Comparison of ENCODE assay signal across 20 cellular contexts in the genomic region with DNA sequence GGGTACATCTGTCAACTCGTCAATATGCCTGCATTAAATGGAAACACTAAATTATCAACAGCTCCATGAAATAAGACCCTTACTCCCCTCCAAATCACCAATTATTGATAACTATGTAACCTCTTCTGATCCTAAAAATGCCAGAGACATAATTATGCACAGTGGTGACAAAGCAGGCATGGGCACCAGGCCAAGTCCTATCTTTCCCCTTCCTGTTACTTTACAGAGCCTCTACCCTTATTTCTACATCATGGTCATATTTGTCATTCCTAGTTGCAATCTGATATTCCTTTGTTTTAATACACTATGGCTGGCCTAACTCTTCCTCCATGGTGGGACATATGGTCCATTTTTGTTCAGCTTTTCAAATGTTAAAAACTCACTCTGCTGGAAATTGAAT. TPM values are rescaled to one million over a fixed set of nuclear protein-coding genes. Genes with fewer than 3 reads are reported as not detected.
A peak's percentile ranks its signal among the peaks of the same experiment; 100 is the strongest.
DNase-seq lines count a peak whose midpoint lies in the region; ATAC-seq, FAIRE-seq and TF ChIP-seq lines count a peak whose summit lies in the region.
"Had no signal": no experiment of that assay in that cellular context is flagged by ENCODE, and none has a peak within 500 bp of the region (broad histone marks: within the 10 kb centered on the region; RNA-seq: fewer than 3 reads in every experiment).

No MANE protein-coding gene starts in this region.

- no peaks in the 10 kb centered on the region for H3K79me2 ChIP-seq in mammary epithelial cell (ENCODE audit: insufficient read depth, low read length)
- H3K79me2 ChIP-seq in K562 (ENCODE audit: control insufficient read depth, insufficient read depth, low read length), result peaks cover under 1% of the 10 kb centered on the region; the same call in 1 of the 3 replicates

- CTCF ChIA-PET in MCF 10A (lab: Yijun Ruan, JAX) (interaction anchor here (1.2 to 2.2 kb wide), 2 partner anchors 26 to 222 kb away, joined by 4 to 6 read pairs; no protein-coding TSS in a partner anchor), mammary epithelial cell (lab: Charles Lee; ENCODE audit: low non-redundant PET) (no interaction called here), K562 (lab: Yijun Ruan, JAX; ENCODE audit: low intra/inter-chr PET ratio) (interaction anchor here (0.6 kb wide), 1 partner anchor 1399 kb away, joined by 3 read pairs; no protein-coding TSS in a partner anchor)

- H3K27ac Mint-ChIP-seq in MCF 10A (ENCODE audit: low read depth, unreplicated experiment), result no peak overlapping the region
- no peak overlapping the region for H3K27ac Mint-ChIP-seq in activated naive CD8-positive, alpha-beta T cell treated with anti-CD3 and anti-CD28 coated beads for 36 hours
- H3K27ac Mint-ChIP-seq: CD8-positive, alpha-beta T cell; stimulated activated memory B cell treated with anti-CD40 and anti-IgM and Interleukin-4, amounts not matched to agents 10 μg/mL and 1 μg/mL and 100 μg/mL, for 72 hours had no signal

- no peak for TF ChIP-seq EP300 in K562 (IDR thresholded peaks at IDR 0.05; ENCODE audit: low read length)

- POLR2A ChIA-PET in MCF 10A (lab: Yijun Ruan, JAX) (no interaction called here), K562 (lab: Yijun Ruan, JAX) (interaction anchor here (0.8 kb wide), 1 partner anchor 41 kb away, joined by 3 read pairs; no protein-coding TSS in a partner anchor)

- no TSS peak for BruUV-seq in MCF 10A (replicated peaks; lab: Mats Ljungman, UMichigan)
- BruUV-seq in mammary epithelial cell (replicated peaks; lab: Mats Ljungman, UMichigan), result no TSS peak
- no TSS peak for BruUV-seq in K562 (replicated peaks; lab: Mats Ljungman, UMichigan)

- H4K20me1 ChIP-seq in mammary epithelial cell (ENCODE audit: insufficient read depth, low read length), result no peaks in the 10 kb centered on the region
- H4K20me1 ChIP-seq in K562 (replicated peaks; ENCODE audit: control insufficient read depth, insufficient read depth, low read length), result no peaks in the 10 kb centered on the region

- ATAC-seq in K562, result no peak
- ATAC-seq: A549; CD8-positive, alpha-beta T cell; foreskin keratinocyte; stimulated activated memory B cell treated with anti-CD40 and anti-IgM and Interleukin-4, amounts not matched to agents 10 μg/mL and 1 μg/mL and 100 μg/mL, for 72 hours had no signal

- H3K36me3 ChIP-seq in mammary epithelial cell (ENCODE audit: insufficient read depth, low read length) (no peaks in the 10 kb centered on the region), K562 (ENCODE audit: control insufficient read depth, insufficient read depth, low read length) (no peaks in the 10 kb centered on the region), neutrophil (no peaks in the 10 kb centered on the region)
- H3K36me3 ChIP-seq: HAP-1, tibial artery had no signal

- DNase-seq in MCF 10A (ENCODE audit: unreplicated experiment) (peak; percentile 15), mammary epithelial cell (no peak), M059J (ENCODE audit: low read depth) (peak; percentile 42), K562 (ENCODE audit: extremely low read depth in 1 of 4, low spot score in 3 of 4) (no peak), NCI-H146 (lab: John Stamatoyannopoulos, UW) (no peak)
- DNase-seq in stimulated activated CD8-positive, alpha-beta memory T cell treated with anti-CD3 and anti-CD28 coated beads, Interleukin-4, amount 100 ng/mL, for 48 hours, result no peak
- no peak for DNase-seq in activated naive CD8-positive, alpha-beta T cell treated with anti-CD3 and anti-CD28 coated beads for 36 hours
- DNase-seq: activated gamma-delta T cell treated with Interleukin-2 at 50 U/mL for 16 hours; anterior cingulate cortex; CD8-positive, alpha-beta T cell; foreskin keratinocyte; KBM-7; NCI-H1105 treated with DMSO at 0.1 percent for 48 hours; NCI-H774; tibial artery had no signal

- TF ChIP-seq RAD21 in K562 (CRISPR knock-in tag; conservative IDR thresholded peaks at IDR 0.05 in 1 of 2, IDR thresholded peaks at IDR 0.05 in 1 of 2), result no peak

- peaks cover 14% of the 10 kb centered on the region for H3K4me1 Mint-ChIP-seq in MCF 10A (ENCODE audit: insufficient read depth, unreplicated experiment)
- H3K4me1 Mint-ChIP-seq in activated naive CD8-positive, alpha-beta T cell treated with anti-CD3 and anti-CD28 coated beads for 36 hours, result no peaks in the 10 kb centered on the region

- intact Hi-C loops in MCF 10A (cut with micrococcal nuclease), result no loop called here
- intact Hi-C loops in mammary epithelial cell (cut with micrococcal nuclease), result no loop called here
- intact Hi-C loops in K562 (cut with micrococcal nuclease), result no loop called here

- TF ChIP-seq CTCF in MCF 10A (IDR thresholded peaks at IDR 0.05; ENCODE audit: unreplicated experiment), result no peak
- no peak for TF ChIP-seq CTCF in mammary epithelial cell (conservative IDR thresholded peaks at IDR 0.05 in 1 of 2, IDR thresholded peaks at IDR 0.05 in 1 of 2; ENCODE audit: extremely low read depth in 1 of 2, insufficient read depth in 1 of 2, low read depth in 1 of 2, low read length in 2 of 2)
- no peak for TF ChIP-seq CTCF in K562 (IDR thresholded peaks at IDR 0.05 in 2 of 3, conservative IDR thresholded peaks at IDR 0.05 in 1 of 3; ENCODE audit: insufficient read depth in 2 of 3, low read depth in 1 of 3, low read length in 3 of 3)
- TF ChIP-seq CTCF in neutrophil (IDR thresholded peaks at IDR 0.05), result no peak

- H3K9ac ChIP-seq in mammary epithelial cell (ENCODE audit: insufficient read depth, low read length) (no peak overlapping the region), K562 (ENCODE audit: insufficient read depth in 1 of 2, low read depth in 2 of 2, low read length in 2 of 2) (no peak overlapping the region)

- no peak overlapping the region for H3K4me3 Mint-ChIP-seq in MCF 10A (ENCODE audit: unreplicated experiment)
- no peak overlapping the region for H3K4me3 Mint-ChIP-seq in activated naive CD8-positive, alpha-beta T cell treated with anti-CD3 and anti-CD28 coated beads for 36 hours
- H3K4me3 Mint-ChIP-seq: CD8-positive, alpha-beta T cell; stimulated activated memory B cell treated with anti-CD40 and anti-IgM and Interleukin-4, amounts not matched to agents 10 μg/mL and 1 μg/mL and 100 μg/mL, for 72 hours had no signal

- no peaks in the 10 kb centered on the region for H3K9me1 ChIP-seq in K562 (ENCODE audit: control insufficient read depth, insufficient read depth, low read length)

- H3K27me3 ChIP-seq in mammary epithelial cell (ENCODE audit: insufficient read depth, low read length) (peaks cover 3% of the 10 kb centered on the region), K562 (ENCODE audit: control insufficient read depth in 2 of 2, insufficient read depth in 2 of 2, low read length in 2 of 2) (no peaks in the 10 kb centered on the region), neutrophil (no peaks in the 10 kb centered on the region)
- H3K27me3 ChIP-seq: tibial artery had no signal

- H3K9me3 Mint-ChIP-seq in MCF 10A (ENCODE audit: unreplicated experiment), result no peaks in the 10 kb centered on the region
- no peaks in the 10 kb centered on the region for H3K9me3 Mint-ChIP-seq in activated naive CD8-positive, alpha-beta T cell treated with anti-CD3 and anti-CD28 coated beads for 36 hours
- H3K9me3 Mint-ChIP-seq: CD8-positive, alpha-beta T cell; stimulated activated memory B cell treated with anti-CD40 and anti-IgM and Interleukin-4, amounts not matched to agents 10 μg/mL and 1 μg/mL and 100 μg/mL, for 72 hours had no signal

- no peak overlapping the region for H3K4me2 ChIP-seq in mammary epithelial cell (ENCODE audit: insufficient read depth, low read depth, low read length)
- H3K4me2 ChIP-seq in K562 (ENCODE audit: insufficient read depth, low read length), result no peak overlapping the region
- H3K4me2 ChIP-seq: A549 had no signal

- H3K36me3 Mint-ChIP-seq in MCF 10A (ENCODE audit: insufficient read depth, unreplicated experiment), result no peaks in the 10 kb centered on the region
- no peaks in the 10 kb centered on the region for H3K36me3 Mint-ChIP-seq in activated naive CD8-positive, alpha-beta T cell treated with anti-CD3 and anti-CD28 coated beads for 36 hours
- H3K36me3 Mint-ChIP-seq: CD8-positive, alpha-beta T cell; stimulated activated memory B cell treated with anti-CD40 and anti-IgM and Interleukin-4, amounts not matched to agents 10 μg/mL and 1 μg/mL and 100 μg/mL, for 72 hours had no signal

- H2AFZ ChIP-seq in mammary epithelial cell (ENCODE audit: low read depth, low read length) (no peak overlapping the region), K562 (ENCODE audit: low read depth, low read length) (no peak overlapping the region)

- dilution Hi-C loops in mammary epithelial cell (cut with HindIII; ENCODE audit: low sequenced_read_pairs), result no loop called here

- H3K4me1 ChIP-seq in mammary epithelial cell (ENCODE audit: insufficient read depth, low read length) (no peaks in the 10 kb centered on the region), K562 (replicated peaks in 1 of 2; ENCODE audit: control insufficient read depth in 2 of 2, insufficient read depth in 2 of 2, low read length in 2 of 2) (peaks cover 3 to 12% of the 10 kb centered on the region in 2 experiments; a peak in 2 of 5 replicates), neutrophil (ENCODE audit: control insufficient read depth in 1 of 2, insufficient read depth in 1 of 2, low read depth in 1 of 2, low read length in 1 of 2) (peaks cover 11 to 23% of the 10 kb centered on the region in 2 experiments)
- H3K4me1 ChIP-seq: foreskin keratinocyte had no signal

- in situ Hi-C loops in mammary epithelial cell (cut with MboI; ENCODE audit: low sequenced_read_pairs in 2 of 2) (no loop called here), K562 (cut with MboI) (no loop called here)

- H3K9me3 ChIP-seq in mammary epithelial cell (replicated peaks; ENCODE audit: insufficient read depth, low read length) (no peaks in the 10 kb centered on the region), K562 (replicated peaks; ENCODE audit: control insufficient read depth, insufficient read depth, low read depth, low read length) (no peaks in the 10 kb centered on the region), neutrophil (no peaks in the 10 kb centered on the region)
- H3K9me3 ChIP-seq: A549, HAP-1, tibial artery had no signal

- H3K27ac ChIP-seq in mammary epithelial cell (ENCODE audit: insufficient read depth, low read depth, low read length), result no peak overlapping the region
- H3K27ac ChIP-seq in K562 (ENCODE audit: extremely low read depth, low read depth, low read length), result no peak overlapping the region
- H3K27ac ChIP-seq in neutrophil, result peak overlapping the region; percentile 13
- H3K27ac ChIP-seq: A549, foreskin keratinocyte, tibial artery had no signal

- no peak for TF ChIP-seq POLR2A in K562 (conservative IDR thresholded peaks at IDR 0.05)

- no peak for FAIRE-seq in K562 (lab: Jason Lieb, UNC)
- FAIRE-seq: A549, RCC 7860 had no signal

- 67% methylated on average over 1 of the region's 1 CpG for WGBS in mammary epithelial cell (ENCODE audit: low coverage, missing lambda C conversion rate)
- WGBS in K562 (ENCODE audit: insufficient coverage, low coverage, missing lambda C conversion rate), result 50% methylated on average over 1 of the region's 1 CpG

- H3K4me3 ChIP-seq in mammary epithelial cell (replicated peaks in 1 of 3; ENCODE audit: insufficient read depth in 1 of 3, low read depth in 2 of 3, low read length in 3 of 3), result no peak overlapping the region
- no peak overlapping the region for H3K4me3 ChIP-seq in K562
- H3K4me3 ChIP-seq in neutrophil (ENCODE audit: low read depth in 1 of 2, low read length in 1 of 2), result no peak overlapping the region
- H3K4me3 ChIP-seq: A549, HAP-1, tibial artery had no signal

- no peaks in the 10 kb centered on the region for H3K27me3 Mint-ChIP-seq in MCF 10A (ENCODE audit: insufficient read depth, unreplicated experiment)
- H3K27me3 Mint-ChIP-seq in activated naive CD8-positive, alpha-beta T cell treated with anti-CD3 and anti-CD28 coated beads for 36 hours, result no peaks in the 10 kb centered on the region
- H3K27me3 Mint-ChIP-seq: stimulated activated memory B cell treated with anti-CD40 and anti-IgM and Interleukin-4, amounts not matched to agents 10 μg/mL and 1 μg/mL and 100 μg/mL, for 72 hours had no signal

RNA-seq across cellular contexts. Expression of a gene that starts 41.9 kb away (rescaled TPM):
- total RNA-seq in MCF 10A (2022) (30.3 and 33.5 TPM in 2 replicates), mammary epithelial cell (10 to 100 TPM; 27.7 to 36.0 TPM), K562 (2014; rRNA removed) (13.5 and 17.0 TPM in 2 replicates), K562 (2014; rRNA removed; fragmentation: Illumina TruSeq; extraction: Trizol) (17.8 and 18.7 TPM in 2 replicates), K562 (2015; rRNA removed; fragmentation: Illumina TruSeq; extraction: Trizol) (17.6 and 18.1 TPM in 2 replicates), K562 (2021) (16.8 and 18.8 TPM in 2 replicates)
- polyA plus RNA-seq in mammary epithelial cell (10.4 TPM), K562 (2011; rRNA removed) (10.1 and 13.5 TPM in 2 replicates), K562 (2014; fragmentation: Illumina TruSeq; extraction: Trizol) (12.7 and 13.7 TPM in 2 replicates), K562 (2014; fragmentation: Nextera tagmentation; extraction: Ambion mirVana) (1 to 10 TPM; 4.2 TPM), K562 (2014; rRNA removed) (9.1 and 9.4 TPM in 2 replicates)
- 48.7 TPM for polyA minus RNA-seq in mammary epithelial cell
- 23.1 and 35.4 TPM in 2 replicates for total RNA-seq in M059J (2014; rRNA removed; shearing (Covaris generic))
- total RNA-seq in K562 (2011; cell fraction: chromatin; rRNA removed; ENCODE audit: low replicate concordance), result 31.2 and 69.0 TPM in 2 replicates
- 19.2 and 25.7 TPM in 2 replicates for total RNA-seq in K562 (2011; cell fraction: nucleolus; rRNA removed)
- total RNA-seq in K562 (2011; cell fraction: nucleoplasm; rRNA removed), result 20.0 and 31.2 TPM in 2 replicates
- 5.8 and 7.7 TPM in 2 replicates for polyA plus RNA-seq in K562 (2011; cell fraction: cytosol; rRNA removed)
- polyA plus RNA-seq in K562 (2011; cell fraction: nucleus; rRNA removed), result 19.2 and 21.4 TPM in 2 replicates
- 9.0 and 9.8 TPM in 2 replicates for polyA plus RNA-seq in K562 (2012)
- 33.9 and 36.1 TPM in 2 replicates for polyA minus RNA-seq in K562 (2011; rRNA and poly(A)+ RNA removed)
- polyA minus RNA-seq in K562 (2011; cell fraction: cytosol; rRNA and poly(A)+ RNA removed), result 12.8 and 16.2 TPM in 2 replicates
- 11.7 and 19.5 TPM in 2 replicates for polyA minus RNA-seq in K562 (2011; cell fraction: nucleus; rRNA and poly(A)+ RNA removed)
- total RNA-seq in activated naive CD8-positive, alpha-beta T cell treated with anti-CD3 and anti-CD28 coated beads for 36 hours, result 10 to 100 TPM; 30.4 to 30.8 TPM

RNA-seq across cellular contexts. Expression of a gene that starts 51.8 kb away (rescaled TPM):
- 0.05 TPM in 1 of 2 replicates, not detected in the other for total RNA-seq in MCF 10A (2022)
- total RNA-seq in mammary epithelial cell, result under 1 TPM in 1 of 2 donors, not detected in 1; 0.17 TPM
- polyA plus RNA-seq in mammary epithelial cell, result 0.06 TPM
- polyA minus RNA-seq in mammary epithelial cell, result not detected
- 1.5 and 5.2 TPM in 2 replicates for total RNA-seq in M059J (2014; rRNA removed; shearing (Covaris generic))
- total RNA-seq in K562 (2011; cell fraction: chromatin; rRNA removed; ENCODE audit: low replicate concordance), result 7.3 and 17.0 TPM in 2 replicates
- total RNA-seq in K562 (2011; cell fraction: nucleolus; rRNA removed), result 5.9 and 8.0 TPM in 2 replicates
- 7.9 and 9.6 TPM in 2 replicates for total RNA-seq in K562 (2011; cell fraction: nucleoplasm; rRNA removed)
- total RNA-seq in K562 (2014; rRNA removed), result 5.4 and 9.3 TPM in 2 replicates
- total RNA-seq in K562 (2014; rRNA removed; fragmentation: Illumina TruSeq; extraction: Trizol), result 3.3 and 5.1 TPM in 2 replicates
- 4.7 and 4.8 TPM in 2 replicates for total RNA-seq in K562 (2015; rRNA removed; fragmentation: Illumina TruSeq; extraction: Trizol)
- total RNA-seq in K562 (2021), result 9.0 and 10.4 TPM in 2 replicates
- 1.8 and 4.9 TPM in 2 replicates for polyA plus RNA-seq in K562 (2011; rRNA removed)
- 2.5 and 2.6 TPM in 2 replicates for polyA plus RNA-seq in K562 (2011; cell fraction: cytosol; rRNA removed)
- 5.3 and 7.3 TPM in 2 replicates for polyA plus RNA-seq in K562 (2011; cell fraction: nucleus; rRNA removed)
- 5.7 and 10.6 TPM in 2 replicates for polyA plus RNA-seq in K562 (2012)
- 5.5 and 6.1 TPM in 2 replicates for polyA plus RNA-seq in K562 (2014; fragmentation: Illumina TruSeq; extraction: Trizol)
- 1 to 10 TPM in 1 of 2 experiments, under 1 TPM in 1; 0.37 to 1.6 TPM for polyA plus RNA-seq in K562 (2014; fragmentation: Nextera tagmentation; extraction: Ambion mirVana)
- 4.2 and 4.4 TPM in 2 replicates for polyA plus RNA-seq in K562 (2014; rRNA removed)
- polyA minus RNA-seq in K562 (2011; rRNA and poly(A)+ RNA removed), result 3.3 and 4.7 TPM in 2 replicates
- 1.6 and 4.8 TPM in 2 replicates for polyA minus RNA-seq in K562 (2011; cell fraction: cytosol; rRNA and poly(A)+ RNA removed)
- polyA minus RNA-seq in K562 (2011; cell fraction: nucleus; rRNA and poly(A)+ RNA removed), result 2.7 and 8.8 TPM in 2 replicates
- 10 to 100 TPM; 76.8 to 77.1 TPM for total RNA-seq in activated naive CD8-positive, alpha-beta T cell treated with anti-CD3 and anti-CD28 coated beads for 36 hours

Comparison
In these comparisons a context has a peak if more than half of its experiments do, and no peak if none do; other contexts are left out.
1. DNase-seq: peak in MCF 10A (single experiment) and M059J (single experiment); none in mammary epithelial cell (single experiment), K562 (0 of 4), stimulated activated CD8-positive, alpha-beta memory T cell treated with anti-CD3 and anti-CD28 coated beads, Interleukin-4, amount 100 ng/mL, for 48 hours (single experiment), NCI-H146 (single experiment) and activated naive CD8-positive, alpha-beta T cell treated with anti-CD3 and anti-CD28 coated beads for 36 hours (single experiment).
2. RNA of a gene that starts 51.8 kb away (total RNA-seq): 76.8 to 77.1 TPM in activated naive CD8-positive, alpha-beta T cell treated with anti-CD3 and anti-CD28 coated beads for 36 hours; 3.3 to 17.0 TPM in K562, 1.5 to 5.2 TPM in M059J, 0.17 TPM in mammary epithelial cell and 0.05 TPM in MCF 10A; every median in the first group is over 4 times any median in the second.